ENCODE assay signal across 1 cellular context in the genomic region with DNA sequence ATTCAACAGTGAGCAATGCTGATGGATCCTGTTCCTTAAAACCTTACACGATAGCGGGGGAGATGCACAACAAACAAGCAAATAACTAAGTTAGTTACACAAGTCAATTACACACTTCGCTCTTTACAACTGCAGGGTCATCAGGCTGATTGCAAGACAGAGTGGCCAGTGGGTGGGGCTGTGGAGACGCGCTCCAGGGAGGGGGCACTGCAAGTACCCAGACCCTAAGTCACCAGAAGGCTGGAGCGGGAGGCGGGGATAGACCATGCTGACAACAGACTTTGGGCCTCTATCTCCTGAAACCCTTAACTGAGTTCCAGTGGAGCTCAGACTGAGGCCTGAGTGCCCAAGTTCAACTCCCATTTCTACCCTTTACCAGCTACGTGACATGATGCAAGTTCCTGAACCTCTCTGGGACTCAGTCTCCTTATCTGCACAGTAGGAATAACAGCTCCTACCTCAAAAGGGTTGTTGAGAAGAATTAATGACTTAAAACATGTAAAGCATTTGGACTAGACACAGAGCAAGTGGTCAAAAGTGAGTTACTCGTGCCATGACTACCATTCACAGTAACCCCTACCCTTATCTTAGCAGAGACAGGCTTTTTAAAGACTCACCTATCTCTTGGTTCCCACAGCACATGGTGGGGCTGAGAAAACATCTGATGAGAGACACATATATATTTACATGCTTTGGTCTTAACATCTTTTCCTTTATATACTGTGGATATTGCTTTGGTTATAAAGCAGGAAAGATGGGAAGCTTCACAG.
TF ChIP-seq lines count a peak whose summit lies in the region.

No MANE protein-coding gene starts in this region.

TF ChIP-seq in K562, 482 proteins besides CTCF, POLR2A, EP300 and RAD21 (continued from another document and continues in another):
- TF ChIP-seq ZNF655 (CRISPR knock-in tag; IDR thresholded peaks at IDR 0.05) (no peak), SAP30 (IDR thresholded peaks at IDR 0.05; ENCODE audit: borderline replicate concordance, insufficient read depth, low read depth, low read length, poor library complexity, severe bottlenecking) (no peak), CREB1 (IDR thresholded peaks at IDR 0.05) (0 out of 2 replicates have a peak, but pooled peaks have one; percentile 13), CREB1 (CRISPR knock-in tag; IDR thresholded peaks at IDR 0.05) (no peak), TBP (optimal IDR thresholded peaks at IDR 0.05; ENCODE audit: low read depth, low read length) (no peak), PML (IDR thresholded peaks at IDR 0.05; ENCODE audit: low read length) (peak; percentile 87), RB1 (IDR thresholded peaks at IDR 0.05; ENCODE audit: low read depth) (no peak), BDP1 (IDR thresholded peaks at IDR 0.05; ENCODE audit: insufficient read depth, insufficient read length) (no peak), CCNT2 (IDR thresholded peaks at IDR 0.05; ENCODE audit: borderline replicate concordance, extremely low read depth, insufficient read length, low read depth, low read length) (no peak), HDAC3 (IDR thresholded peaks at IDR 0.05; ENCODE audit: borderline replicate concordance, partially characterized antibody) (peak; percentile 60), ZNF707 (CRISPR knock-in tag; conservative IDR thresholded peaks at IDR 0.05) (no peak), SRSF3 (IDR thresholded peaks at IDR 0.05; ENCODE audit: insufficient read depth, low read length) (no peak), NONO (IDR thresholded peaks at IDR 0.05; ENCODE audit: low read depth in 2 of 2, low read length in 1 of 2) (no peak), MTA1 (IDR thresholded peaks at IDR 0.05; ENCODE audit: borderline replicate concordance) (no peak), NCOA6 (IDR thresholded peaks at IDR 0.05) (no peak), NBN (IDR thresholded peaks at IDR 0.05; ENCODE audit: low read depth) (no peak), BRF1 (IDR thresholded peaks at IDR 0.05; ENCODE audit: borderline replicate concordance, extremely low read depth, insufficient read length) (no peak), FOS (IDR thresholded peaks at IDR 0.05; ENCODE audit: extremely low read depth, insufficient read length) (no peak), EGR1 (conservative IDR thresholded peaks at IDR 0.05) (no peak), RHOXF2B (CRISPR knock-in tag; conservative IDR thresholded peaks at IDR 0.05) (no peak), HNRNPK (IDR thresholded peaks at IDR 0.05; ENCODE audit: low read depth, low read length, poor library complexity, severe bottlenecking) (no peak), TSC22D4 (tag; IDR thresholded peaks at IDR 0.05) (no peak), CBFA2T2 (conservative IDR thresholded peaks at IDR 0.05) (peak; percentile 89), CGGBP1 (CRISPR knock-in tag; IDR thresholded peaks at IDR 0.05) (no peak), PPARD (CRISPR knock-in tag; IDR thresholded peaks at IDR 0.05) (no peak), RBM17 (IDR thresholded peaks at IDR 0.05; ENCODE audit: borderline replicate concordance, low read depth, low read length) (no peak), SNAPC5 (CRISPR knock-in tag; IDR thresholded peaks at IDR 0.05) (no peak), NUFIP1 (IDR thresholded peaks at IDR 0.05; ENCODE audit: partially characterized antibody) (no peak), MEIS2 (IDR thresholded peaks at IDR 0.05; ENCODE audit: partially characterized antibody) (peak; percentile 67), HOXB6 (CRISPR knock-in tag; IDR thresholded peaks at IDR 0.05; ENCODE audit: borderline replicate concordance) (no peak), SETDB1 (IDR thresholded peaks at IDR 0.05; ENCODE audit: low read length) (no peak), BCL6 (CRISPR knock-in tag; IDR thresholded peaks at IDR 0.05) (no peak), MAFK (IDR thresholded peaks at IDR 0.05; ENCODE audit: low read length) (no peak), ZNF311 (CRISPR knock-in tag; IDR thresholded peaks at IDR 0.05) (no peak), ZNF347 (CRISPR knock-in tag; IDR thresholded peaks at IDR 0.05; ENCODE audit: low read depth) (no peak), KHSRP (IDR thresholded peaks at IDR 0.05) (no peak), PRPF4 (IDR thresholded peaks at IDR 0.05; ENCODE audit: insufficient read depth, low read depth, low read length, poor library complexity, severe bottlenecking) (no peak), HNRNPH1 (optimal IDR thresholded peaks at IDR 0.05; ENCODE audit: low read depth, low read length) (no peak), SMAD4 (CRISPR knock-in tag; conservative IDR thresholded peaks at IDR 0.05) (peak; percentile 35; the same call in 1 of the 2 replicates)
- TF ChIP-seq, protein P1, sequence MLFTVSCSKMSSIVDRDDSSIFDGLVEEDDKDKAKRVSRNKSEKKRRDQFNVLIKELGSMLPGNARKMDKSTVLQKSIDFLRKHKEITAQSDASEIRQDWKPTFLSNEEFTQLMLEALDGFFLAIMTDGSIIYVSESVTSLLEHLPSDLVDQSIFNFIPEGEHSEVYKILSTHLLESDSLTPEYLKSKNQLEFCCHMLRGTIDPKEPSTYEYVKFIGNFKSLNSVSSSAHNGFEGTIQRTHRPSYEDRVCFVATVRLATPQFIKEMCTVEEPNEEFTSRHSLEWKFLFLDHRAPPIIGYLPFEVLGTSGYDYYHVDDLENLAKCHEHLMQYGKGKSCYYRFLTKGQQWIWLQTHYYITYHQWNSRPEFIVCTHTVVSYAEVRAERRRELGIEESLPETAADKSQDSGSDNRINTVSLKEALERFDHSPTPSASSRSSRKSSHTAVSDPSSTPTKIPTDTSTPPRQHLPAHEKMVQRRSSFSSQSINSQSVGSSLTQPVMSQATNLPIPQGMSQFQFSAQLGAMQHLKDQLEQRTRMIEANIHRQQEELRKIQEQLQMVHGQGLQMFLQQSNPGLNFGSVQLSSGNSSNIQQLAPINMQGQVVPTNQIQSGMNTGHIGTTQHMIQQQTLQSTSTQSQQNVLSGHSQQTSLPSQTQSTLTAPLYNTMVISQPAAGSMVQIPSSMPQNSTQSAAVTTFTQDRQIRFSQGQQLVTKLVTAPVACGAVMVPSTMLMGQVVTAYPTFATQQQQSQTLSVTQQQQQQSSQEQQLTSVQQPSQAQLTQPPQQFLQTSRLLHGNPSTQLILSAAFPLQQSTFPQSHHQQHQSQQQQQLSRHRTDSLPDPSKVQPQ (CRISPR knock-in tag; IDR thresholded peaks at IDR 0.05; ENCODE audit: borderline replicate concordance), result no peak
- TF ChIP-seq, protein P2, sequence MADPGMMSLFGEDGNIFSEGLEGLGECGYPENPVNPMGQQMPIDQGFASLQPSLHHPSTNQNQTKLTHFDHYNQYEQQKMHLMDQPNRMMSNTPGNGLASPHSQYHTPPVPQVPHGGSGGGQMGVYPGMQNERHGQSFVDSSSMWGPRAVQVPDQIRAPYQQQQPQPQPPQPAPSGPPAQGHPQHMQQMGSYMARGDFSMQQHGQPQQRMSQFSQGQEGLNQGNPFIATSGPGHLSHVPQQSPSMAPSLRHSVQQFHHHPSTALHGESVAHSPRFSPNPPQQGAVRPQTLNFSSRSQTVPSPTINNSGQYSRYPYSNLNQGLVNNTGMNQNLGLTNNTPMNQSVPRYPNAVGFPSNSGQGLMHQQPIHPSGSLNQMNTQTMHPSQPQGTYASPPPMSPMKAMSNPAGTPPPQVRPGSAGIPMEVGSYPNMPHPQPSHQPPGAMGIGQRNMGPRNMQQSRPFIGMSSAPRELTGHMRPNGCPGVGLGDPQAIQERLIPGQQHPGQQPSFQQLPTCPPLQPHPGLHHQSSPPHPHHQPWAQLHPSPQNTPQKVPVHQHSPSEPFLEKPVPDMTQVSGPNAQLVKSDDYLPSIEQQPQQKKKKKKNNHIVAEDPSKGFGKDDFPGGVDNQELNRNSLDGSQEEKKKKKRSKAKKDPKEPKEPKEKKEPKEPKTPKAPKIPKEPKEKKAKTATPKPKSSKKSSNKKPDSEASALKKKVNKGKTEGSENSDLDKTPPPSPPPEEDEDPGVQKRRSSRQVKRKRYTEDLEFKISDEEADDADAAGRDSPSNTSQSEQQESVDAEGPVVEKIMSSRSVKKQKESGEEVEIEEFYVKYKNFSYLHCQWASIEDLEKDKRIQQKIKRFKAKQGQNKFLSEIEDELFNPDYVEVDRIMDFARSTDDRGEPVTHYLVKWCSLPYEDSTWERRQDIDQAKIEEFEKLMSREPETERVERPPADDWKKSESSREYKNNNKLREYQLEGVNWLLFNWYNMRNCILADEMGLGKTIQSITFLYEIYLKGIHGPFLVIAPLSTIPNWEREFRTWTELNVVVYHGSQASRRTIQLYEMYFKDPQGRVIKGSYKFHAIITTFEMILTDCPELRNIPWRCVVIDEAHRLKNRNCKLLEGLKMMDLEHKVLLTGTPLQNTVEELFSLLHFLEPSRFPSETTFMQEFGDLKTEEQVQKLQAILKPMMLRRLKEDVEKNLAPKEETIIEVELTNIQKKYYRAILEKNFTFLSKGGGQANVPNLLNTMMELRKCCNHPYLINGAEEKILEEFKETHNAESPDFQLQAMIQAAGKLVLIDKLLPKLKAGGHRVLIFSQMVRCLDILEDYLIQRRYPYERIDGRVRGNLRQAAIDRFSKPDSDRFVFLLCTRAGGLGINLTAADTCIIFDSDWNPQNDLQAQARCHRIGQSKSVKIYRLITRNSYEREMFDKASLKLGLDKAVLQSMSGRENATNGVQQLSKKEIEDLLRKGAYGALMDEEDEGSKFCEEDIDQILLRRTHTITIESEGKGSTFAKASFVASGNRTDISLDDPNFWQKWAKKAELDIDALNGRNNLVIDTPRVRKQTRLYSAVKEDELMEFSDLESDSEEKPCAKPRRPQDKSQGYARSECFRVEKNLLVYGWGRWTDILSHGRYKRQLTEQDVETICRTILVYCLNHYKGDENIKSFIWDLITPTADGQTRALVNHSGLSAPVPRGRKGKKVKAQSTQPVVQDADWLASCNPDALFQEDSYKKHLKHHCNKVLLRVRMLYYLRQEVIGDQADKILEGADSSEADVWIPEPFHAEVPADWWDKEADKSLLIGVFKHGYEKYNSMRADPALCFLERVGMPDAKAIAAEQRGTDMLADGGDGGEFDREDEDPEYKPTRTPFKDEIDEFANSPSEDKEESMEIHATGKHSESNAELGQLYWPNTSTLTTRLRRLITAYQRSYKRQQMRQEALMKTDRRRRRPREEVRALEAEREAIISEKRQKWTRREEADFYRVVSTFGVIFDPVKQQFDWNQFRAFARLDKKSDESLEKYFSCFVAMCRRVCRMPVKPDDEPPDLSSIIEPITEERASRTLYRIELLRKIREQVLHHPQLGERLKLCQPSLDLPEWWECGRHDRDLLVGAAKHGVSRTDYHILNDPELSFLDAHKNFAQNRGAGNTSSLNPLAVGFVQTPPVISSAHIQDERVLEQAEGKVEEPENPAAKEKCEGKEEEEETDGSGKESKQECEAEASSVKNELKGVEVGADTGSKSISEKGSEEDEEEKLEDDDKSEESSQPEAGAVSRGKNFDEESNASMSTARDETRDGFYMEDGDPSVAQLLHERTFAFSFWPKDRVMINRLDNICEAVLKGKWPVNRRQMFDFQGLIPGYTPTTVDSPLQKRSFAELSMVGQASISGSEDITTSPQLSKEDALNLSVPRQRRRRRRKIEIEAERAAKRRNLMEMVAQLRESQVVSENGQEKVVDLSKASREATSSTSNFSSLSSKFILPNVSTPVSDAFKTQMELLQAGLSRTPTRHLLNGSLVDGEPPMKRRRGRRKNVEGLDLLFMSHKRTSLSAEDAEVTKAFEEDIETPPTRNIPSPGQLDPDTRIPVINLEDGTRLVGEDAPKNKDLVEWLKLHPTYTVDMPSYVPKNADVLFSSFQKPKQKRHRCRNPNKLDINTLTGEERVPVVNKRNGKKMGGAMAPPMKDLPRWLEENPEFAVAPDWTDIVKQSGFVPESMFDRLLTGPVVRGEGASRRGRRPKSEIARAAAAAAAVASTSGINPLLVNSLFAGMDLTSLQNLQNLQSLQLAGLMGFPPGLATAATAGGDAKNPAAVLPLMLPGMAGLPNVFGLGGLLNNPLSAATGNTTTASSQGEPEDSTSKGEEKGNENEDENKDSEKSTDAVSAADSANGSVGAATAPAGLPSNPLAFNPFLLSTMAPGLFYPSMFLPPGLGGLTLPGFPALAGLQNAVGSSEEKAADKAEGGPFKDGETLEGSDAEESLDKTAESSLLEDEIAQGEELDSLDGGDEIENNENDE (IDR thresholded peaks at IDR 0.05; ENCODE audit: low read depth, low read length), result no peak
- TF ChIP-seq, protein P3, sequence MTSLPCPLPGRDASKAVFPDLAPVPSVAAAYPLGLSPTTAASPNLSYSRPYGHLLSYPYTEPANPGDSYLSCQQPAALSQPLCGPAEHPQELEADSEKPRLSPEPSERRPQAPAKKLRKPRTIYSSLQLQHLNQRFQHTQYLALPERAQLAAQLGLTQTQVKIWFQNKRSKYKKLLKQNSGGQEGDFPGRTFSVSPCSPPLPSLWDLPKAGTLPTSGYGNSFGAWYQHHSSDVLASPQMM (CRISPR knock-in tag; IDR thresholded peaks at IDR 0.05), result no peak
- TF ChIP-seq, protein P4, sequence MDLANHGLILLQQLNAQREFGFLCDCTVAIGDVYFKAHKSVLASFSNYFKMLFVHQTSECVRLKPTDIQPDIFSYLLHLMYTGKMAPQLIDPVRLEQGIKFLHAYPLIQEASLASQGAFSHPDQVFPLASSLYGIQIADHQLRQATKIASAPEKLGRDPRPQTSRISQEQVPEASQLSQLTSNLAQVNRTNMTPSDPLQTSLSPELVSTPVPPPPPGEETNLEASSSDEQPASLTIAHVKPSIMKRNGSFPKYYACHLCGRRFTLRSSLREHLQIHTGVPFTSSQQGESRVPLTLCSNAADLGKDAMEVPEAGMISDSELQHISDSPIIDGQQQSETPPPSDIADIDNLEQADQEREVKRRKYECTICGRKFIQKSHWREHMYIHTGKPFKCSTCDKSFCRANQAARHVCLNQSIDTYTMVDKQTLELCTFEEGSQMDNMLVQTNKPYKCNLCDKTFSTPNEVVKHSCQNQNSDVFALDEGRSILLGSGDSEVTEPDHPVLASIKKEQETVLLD (IDR thresholded peaks at IDR 0.05), result no peak
- TF ChIP-seq, protein P5, sequence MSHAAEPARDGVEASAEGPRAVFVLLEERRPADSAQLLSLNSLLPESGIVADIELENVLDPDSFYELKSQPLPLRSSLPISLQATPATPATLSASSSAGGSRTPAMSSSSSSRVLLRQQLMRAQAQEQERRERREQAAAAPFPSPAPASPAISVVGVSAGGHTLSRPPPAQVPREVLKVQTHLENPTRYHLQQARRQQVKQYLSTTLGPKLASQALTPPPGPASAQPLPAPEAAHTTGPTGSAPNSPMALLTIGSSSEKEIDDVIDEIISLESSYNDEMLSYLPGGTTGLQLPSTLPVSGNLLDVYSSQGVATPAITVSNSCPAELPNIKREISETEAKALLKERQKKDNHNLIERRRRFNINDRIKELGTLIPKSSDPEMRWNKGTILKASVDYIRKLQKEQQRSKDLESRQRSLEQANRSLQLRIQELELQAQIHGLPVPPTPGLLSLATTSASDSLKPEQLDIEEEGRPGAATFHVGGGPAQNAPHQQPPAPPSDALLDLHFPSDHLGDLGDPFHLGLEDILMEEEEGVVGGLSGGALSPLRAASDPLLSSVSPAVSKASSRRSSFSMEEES (CRISPR knock-in tag; IDR thresholded peaks at IDR 0.05), result no peak
